Comparison of ENCODE assay signal across 18 cellular contexts in genomic region chr3:58900372-58900771, GRCh38.
"Had no signal": no experiment of that assay in that cellular context is flagged by ENCODE, and none has a peak within 500 bp of the region (broad histone marks: within the 10 kb centered on the region; RNA-seq: fewer than 3 reads in every experiment).

No MANE protein-coding gene starts in this region.

- DNase-seq: activated B cell treated with CpG ODN at 0.5 μM for 24 hours; activated CD4-positive, alpha-beta T cell treated with anti-CD3 and anti-CD28 coated beads, Interleukin-2, amount 10 ng/mL, durations not matched to agents 7 days and 5 days; activated CD8-positive, alpha-beta memory T cell treated with anti-CD3 and anti-CD28 coated beads, Interleukin-2, amount 50 U/mL, for 48 hours; activated gamma-delta T cell; activated T-cell treated with anti-CD3 and anti-CD28 coated beads, Interleukin-2, amount 50 U/mL, for 72 hours; caudate nucleus; colonic mucosa; esophagus squamous epithelium; glutamatergic neuron; left colon; midbrain; ovary; stimulated activated CD4-positive, alpha-beta T cell treated with anti-CD3 and anti-CD28 coated beads, Interleukin-1b, Interleukin-23, amount 100 ng/mL, for 48 hours; T-helper 1 cell; T1000 had no signal

- H3K4me3 ChIP-seq: colonic mucosa, esophagus squamous epithelium, lung, ovary, thoracic aorta had no signal

- H3K4me1 ChIP-seq: colonic mucosa, esophagus squamous epithelium had no signal

- H3K9me3 ChIP-seq: colonic mucosa, esophagus squamous epithelium, ovary, thoracic aorta had no signal

- H3K27me3 Mint-ChIP-seq: activated B cell treated with CpG ODN at 0.5 μM for 24 hours had no signal

- H3K27me3 ChIP-seq: colonic mucosa, esophagus squamous epithelium, ovary had no signal

- H3K27ac ChIP-seq: colonic mucosa, esophagus squamous epithelium, ovary, thoracic aorta had no signal

- H3K4me3 Mint-ChIP-seq: activated CD4-positive, alpha-beta T cell treated with anti-CD3 and anti-CD28 coated beads, Interleukin-2, amount 10 ng/mL, durations not matched to agents 7 days and 5 days had no signal

- H3K27ac Mint-ChIP-seq: activated CD4-positive, alpha-beta T cell treated with anti-CD3 and anti-CD28 coated beads, Interleukin-2, amount 10 ng/mL, durations not matched to agents 7 days and 5 days; activated naive CD4-positive, alpha-beta T cell treated with anti-CD3 and anti-CD28 coated beads, Interleukin-2, amount 50 U/mL, for 72 hours; activated T-cell treated with anti-CD3 and anti-CD28 coated beads, Interleukin-2, amount 50 U/mL, for 72 hours had no signal

- H3K36me3 ChIP-seq: colonic mucosa, esophagus squamous epithelium, ovary, thoracic aorta had no signal
